In the genomic region with DNA sequence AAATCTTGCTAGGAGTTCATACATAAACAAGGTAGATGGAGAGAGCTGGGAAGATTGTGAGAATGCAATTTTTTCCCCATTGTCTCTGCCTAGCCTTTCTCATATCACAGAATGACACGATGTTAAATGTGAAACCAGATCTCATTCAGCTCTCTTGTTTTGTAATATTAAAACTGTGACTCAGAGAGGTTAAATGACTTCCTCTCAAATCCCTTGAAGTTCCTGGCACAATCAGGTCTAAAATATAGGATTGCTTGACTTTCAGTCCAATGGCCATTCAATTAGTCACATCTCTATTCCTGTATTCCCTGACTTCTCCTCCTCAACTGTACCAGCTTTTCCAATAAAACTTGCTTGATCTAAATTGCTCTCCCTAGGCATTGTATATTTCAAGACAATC, we compare ENCODE assay signal across 11 cellular contexts. TPM values are rescaled to one million over a fixed set of nuclear protein-coding genes. Genes with fewer than 3 reads are reported as not detected.
DNase-seq lines count a peak whose midpoint lies in the region; ATAC-seq, FAIRE-seq and TF ChIP-seq lines count a peak whose summit lies in the region.
"Had no signal": no experiment of that assay in that cellular context is flagged by ENCODE, and none has a peak within 500 bp of the region (broad histone marks: within the 10 kb centered on the region; RNA-seq: fewer than 3 reads in every experiment).

No MANE protein-coding gene starts in this region.

- H3K4me1 ChIP-seq in muscle layer of duodenum (ENCODE audit: control insufficient read depth in 1 of 2, insufficient read depth in 2 of 2, low read length in 2 of 2) (no peaks in the 10 kb centered on the region), prostate gland (replicated peaks) (peaks cover 2% of the 10 kb centered on the region), gastroesophageal sphincter (no peaks in the 10 kb centered on the region)

- TF ChIP-seq POLR2A in prostate gland (IDR thresholded peaks at IDR 0.05) (no peak), gastroesophageal sphincter (IDR thresholded peaks at IDR 0.05) (no peak)

- no peak overlapping the region for H3K27ac Mint-ChIP-seq in stimulated activated naive B cell treated with anti-CD40 and anti-IgM and Interleukin-4, amounts not matched to agents 10 μg/mL and 1 μg/mL and 100 μg/mL, for 72 hours

- no peak for TF ChIP-seq EP300 in gastroesophageal sphincter (IDR thresholded peaks at IDR 0.05)

- whole genome bisulfite sequencing in prostate gland, result 12% methylated on average over 1 of the region's 1 CpG
- WGBS in gastroesophageal sphincter (ENCODE audit: low coverage in 1 of 2), 2 donors, result 11 to 33% methylated on average over 1 of the region's 1 CpG

- intact Hi-C loops in prostate gland (cut with DNase I), result no loop called here

- no peak for TF ChIP-seq CTCF in coronary artery (IDR thresholded peaks at IDR 0.05)
- no peak for TF ChIP-seq CTCF in prostate gland (IDR thresholded peaks at IDR 0.05)
- TF ChIP-seq CTCF in gastroesophageal sphincter (IDR thresholded peaks at IDR 0.05), result no peak

- H3K4me3 ChIP-seq in muscle layer of duodenum (ENCODE audit: low read depth in 1 of 2, low read length in 2 of 2), result no peak overlapping the region
- no peak overlapping the region for H3K4me3 ChIP-seq in coronary artery
- H3K4me3 ChIP-seq in prostate gland, result no peak overlapping the region
- H3K4me3 ChIP-seq in gastroesophageal sphincter, result no peak overlapping the region
- H3K4me3 ChIP-seq: suprapubic skin had no signal

- no peak overlapping the region for H3K4me3 Mint-ChIP-seq in stimulated activated naive B cell treated with anti-CD40 and anti-IgM and Interleukin-4, amounts not matched to agents 10 μg/mL and 1 μg/mL and 100 μg/mL, for 72 hours

- peaks cover 0 to 9% of the 10 kb centered on the region in 2 donors for H3K4me1 Mint-ChIP-seq in stimulated activated naive B cell treated with anti-CD40 and anti-IgM and Interleukin-4, amounts not matched to agents 10 μg/mL and 1 μg/mL and 100 μg/mL, for 72 hours

- no peak for FAIRE-seq in HTR-8/SVneo (lab: Jason Lieb, UNC)

- no peaks in the 10 kb centered on the region for H3K27me3 ChIP-seq in muscle layer of duodenum (ENCODE audit: low read depth, low read length)
- no peaks in the 10 kb centered on the region for H3K27me3 ChIP-seq in prostate gland (replicated peaks; ENCODE audit: insufficient read depth)
- no peaks in the 10 kb centered on the region for H3K27me3 ChIP-seq in gastroesophageal sphincter
- H3K27me3 ChIP-seq: suprapubic skin had no signal

- H3K36me3 ChIP-seq in muscle layer of duodenum (ENCODE audit: control insufficient read depth in 1 of 2, insufficient read depth in 2 of 2, low read length in 2 of 2) (no peaks in the 10 kb centered on the region), prostate gland (no peaks in the 10 kb centered on the region), gastroesophageal sphincter (no peaks in the 10 kb centered on the region)
- H3K36me3 ChIP-seq: suprapubic skin had no signal

- no peak for ATAC-seq in stimulated activated naive B cell treated with anti-CD40 and anti-IgM and Interleukin-4, amounts not matched to agents 10 μg/mL and 1 μg/mL and 100 μg/mL, for 72 hours (replicated peaks)
- ATAC-seq in gastroesophageal sphincter, result no peak

- H3K36me3 Mint-ChIP-seq in stimulated activated naive B cell treated with anti-CD40 and anti-IgM and Interleukin-4, amounts not matched to agents 10 μg/mL and 1 μg/mL and 100 μg/mL, for 72 hours, result no peaks in the 10 kb centered on the region

- DNase-seq in Daoy (ENCODE audit: low read depth), result peak; percentile 47
- DNase-seq in HTR-8/SVneo (ENCODE audit: insufficient read length, low spot score), result peak; percentile 10
- DNase-seq in amniotic stem cell (lab: John Stamatoyannopoulos, UW), result peak; percentile 21
- no peak for DNase-seq in coronary artery (ENCODE audit: low spot score)
- DNase-seq in prostate gland (ENCODE audit: low spot score), result no peak
- DNase-seq in stimulated activated naive B cell treated with anti-CD40 and anti-IgM and Interleukin-4, amounts not matched to agents 10 μg/mL and 1 μg/mL and 100 μg/mL, for 72 hours, result no peak
- DNase-seq: glutamatergic neuron, right cardiac atrium had no signal

- H3K9me3 ChIP-seq in muscle layer of duodenum (ENCODE audit: control insufficient read depth in 1 of 2, low read length in 2 of 2) (no peaks in the 10 kb centered on the region), prostate gland (no peaks in the 10 kb centered on the region), gastroesophageal sphincter (no peaks in the 10 kb centered on the region)
- H3K9me3 ChIP-seq: suprapubic skin had no signal

- H3K27ac ChIP-seq in muscle layer of duodenum (ENCODE audit: low read length) (peak overlapping the region; percentile 19), coronary artery (no peak overlapping the region), prostate gland (no peak overlapping the region), gastroesophageal sphincter (no peak overlapping the region)
- H3K27ac ChIP-seq: suprapubic skin had no signal

- no peaks in the 10 kb centered on the region for H3K27me3 Mint-ChIP-seq in stimulated activated naive B cell treated with anti-CD40 and anti-IgM and Interleukin-4, amounts not matched to agents 10 μg/mL and 1 μg/mL and 100 μg/mL, for 72 hours

- H3K9me3 Mint-ChIP-seq in stimulated activated naive B cell treated with anti-CD40 and anti-IgM and Interleukin-4, amounts not matched to agents 10 μg/mL and 1 μg/mL and 100 μg/mL, for 72 hours, result no peaks in the 10 kb centered on the region

RNA-seq across cellular contexts. Expression of a gene that starts 3.1 kb away (rescaled TPM):
- total RNA-seq in Daoy (2014; rRNA removed; shearing (Covaris generic)), result not detected in 2 replicates
- 1 to 10 TPM; 2.8 to 3.1 TPM for total RNA-seq in prostate gland
- under 1 TPM in 1 of 4 donors, not detected in 3; 0.96 TPM for total RNA-seq in gastroesophageal sphincter

RNA-seq across cellular contexts. Expression of a gene that starts 31.5 kb away (rescaled TPM):
- total RNA-seq in Daoy (2014; rRNA removed; shearing (Covaris generic)), result 22.9 and 23.9 TPM in 2 replicates
- total RNA-seq in prostate gland, result 1 to 10 TPM; 3.6 to 5.8 TPM
- total RNA-seq in gastroesophageal sphincter, result 10 to 100 TPM; 14.4 to 26.3 (median 22.3) TPM

RNA-seq across cellular contexts. Expression of a gene that starts 46.0 kb away (rescaled TPM):
- not detected in 2 replicates for total RNA-seq in Daoy (2014; rRNA removed; shearing (Covaris generic))
- total RNA-seq in prostate gland (not detected), gastroesophageal sphincter (not detected)
- total RNA-seq: right cardiac atrium had no signal

Comparison
In these comparisons a context has a peak if more than half of its experiments do, and no peak if none do; other contexts are left out.
1. DNase-seq: peak in Daoy (single experiment), HTR-8/SVneo (single experiment) and amniotic stem cell (single experiment); none in coronary artery (single experiment), prostate gland (single experiment) and stimulated activated naive B cell treated with anti-CD40 and anti-IgM and Interleukin-4, amounts not matched to agents 10 μg/mL and 1 μg/mL and 100 μg/mL, for 72 hours (single experiment).